1 cellular context compared by ENCODE assay signal in genomic region chr1:169460193-169460833, GRCh38.
TF ChIP-seq lines count a peak whose summit lies in the region.

No MANE protein-coding gene starts in this region.

TF ChIP-seq in HepG2, 621 proteins besides CTCF, POLR2A, EP300 and RAD21 (continued from another document):
- 0 out of 2 replicates have a peak, but pooled peaks have one; percentile 14 for TF ChIP-seq ZNF609 (CRISPR knock-in tag; IDR thresholded peaks at IDR 0.05; ENCODE audit: borderline replicate concordance)
- peak; percentile 50; the same call in 1 of the 2 replicates for TF ChIP-seq SALL2 (CRISPR knock-in tag; IDR thresholded peaks at IDR 0.05)
- no peak for TF ChIP-seq TP53 (CRISPR knock-in tag; conservative IDR thresholded peaks at IDR 0.05)
- no peak for TF ChIP-seq SOX5 (CRISPR knock-in tag; IDR thresholded peaks at IDR 0.05; ENCODE audit: borderline replicate concordance)
- no peak for TF ChIP-seq JARID2 (CRISPR knock-in tag; IDR thresholded peaks at IDR 0.05; ENCODE audit: insufficient replicate concordance)
- no peak for TF ChIP-seq ZNF7 (CRISPR knock-in tag; IDR thresholded peaks at IDR 0.05)
- no peak for TF ChIP-seq BCL6 (CRISPR knock-in tag; IDR thresholded peaks at IDR 0.05)
- no peak for TF ChIP-seq ZBTB37 (CRISPR knock-in tag; IDR thresholded peaks at IDR 0.05)
- TF ChIP-seq ZNF224 (CRISPR knock-in tag; IDR thresholded peaks at IDR 0.05), result no peak
- TF ChIP-seq PPARG (CRISPR knock-in tag; conservative IDR thresholded peaks at IDR 0.05), result no peak
- TF ChIP-seq ZFP90 (CRISPR knock-in tag; IDR thresholded peaks at IDR 0.05; ENCODE audit: borderline replicate concordance), result peak; percentile 73; the same call in 1 of the 2 replicates
- TF ChIP-seq AHDC1 (CRISPR knock-in tag; IDR thresholded peaks at IDR 0.05; ENCODE audit: borderline replicate concordance), result no peak
- TF ChIP-seq ZNF253 (CRISPR knock-in tag; IDR thresholded peaks at IDR 0.05; ENCODE audit: borderline replicate concordance), result no peak
- peak; percentile 40; the same call in 1 of the 2 replicates for TF ChIP-seq ZNF777 (CRISPR knock-in tag; IDR thresholded peaks at IDR 0.05)
- no peak for TF ChIP-seq MIXL1 (CRISPR knock-in tag; IDR thresholded peaks at IDR 0.05)
- no peak for TF ChIP-seq ATAD3A (CRISPR knock-in tag; IDR thresholded peaks at IDR 0.05)
- no peak for TF ChIP-seq ZNF552 (CRISPR knock-in tag; IDR thresholded peaks at IDR 0.05; ENCODE audit: borderline replicate concordance)
- TF ChIP-seq ZSCAN22 (CRISPR knock-in tag; IDR thresholded peaks at IDR 0.05), result no peak
- TF ChIP-seq HNRNPH1 (optimal IDR thresholded peaks at IDR 0.05; ENCODE audit: low read depth, low read length), result no peak
- peak; percentile 53; the same call in 1 of the 2 replicates for TF ChIP-seq SATB2 (CRISPR knock-in tag; IDR thresholded peaks at IDR 0.05)
- TF ChIP-seq NONO (IDR thresholded peaks at IDR 0.05), result no peak
- no peak for TF ChIP-seq NONO (CRISPR knock-in tag; conservative IDR thresholded peaks at IDR 0.05)
- TF ChIP-seq CREM (IDR thresholded peaks at IDR 0.05), result no peak
- TF ChIP-seq CREM (CRISPR knock-in tag; IDR thresholded peaks at IDR 0.05), result no peak
- no peak for TF ChIP-seq HOXA5 (CRISPR knock-in tag; IDR thresholded peaks at IDR 0.05)
- TF ChIP-seq SSRP1 (CRISPR knock-in tag; IDR thresholded peaks at IDR 0.05), result no peak
- no peak for TF ChIP-seq MAFK (conservative IDR thresholded peaks at IDR 0.05 in 1 of 2, IDR thresholded peaks at IDR 0.05 in 1 of 2; ENCODE audit: low read length in 2 of 2)
- no peak for TF ChIP-seq TEAD2 (CRISPR knock-in tag; IDR thresholded peaks at IDR 0.05)
- no peak for TF ChIP-seq FOXK2 (IDR thresholded peaks at IDR 0.05)
- TF ChIP-seq ZNF572 (CRISPR knock-in tag; IDR thresholded peaks at IDR 0.05), result 0 out of 2 replicates have a peak, but pooled peaks have one; percentile 32
- 0 out of 2 replicates have a peak, but pooled peaks have one; percentile 64 for TF ChIP-seq ZNF512B (CRISPR knock-in tag; IDR thresholded peaks at IDR 0.05; ENCODE audit: borderline replicate concordance)
- no peak for TF ChIP-seq CBX2 (IDR thresholded peaks at IDR 0.05; ENCODE audit: low read depth, low read length)
- TF ChIP-seq CBX2 (CRISPR knock-in tag; IDR thresholded peaks at IDR 0.05; ENCODE audit: low read depth), result no peak
- TF ChIP-seq ZHX1 (CRISPR knock-in tag; IDR thresholded peaks at IDR 0.05; ENCODE audit: low read depth), result no peak
- peak; percentile 38; the same call in 1 of the 2 replicates for TF ChIP-seq ZFP91 (CRISPR knock-in tag; IDR thresholded peaks at IDR 0.05; ENCODE audit: borderline replicate concordance)
- no peak for TF ChIP-seq ZNF674 (CRISPR knock-in tag; IDR thresholded peaks at IDR 0.05; ENCODE audit: low read depth)
- no peak for TF ChIP-seq CEBPB (IDR thresholded peaks at IDR 0.05; ENCODE audit: borderline replicate concordance, low read depth, low read length)
- TF ChIP-seq ZNF766 (CRISPR knock-in tag; IDR thresholded peaks at IDR 0.05; ENCODE audit: borderline replicate concordance), result no peak
- no peak for TF ChIP-seq ZNF446 (CRISPR knock-in tag; IDR thresholded peaks at IDR 0.05)
- TF ChIP-seq ZNF280B (CRISPR knock-in tag; IDR thresholded peaks at IDR 0.05; ENCODE audit: borderline replicate concordance), result 0 out of 2 replicates have a peak, but pooled peaks have one; percentile 40
- no peak for TF ChIP-seq NRL (CRISPR knock-in tag; IDR thresholded peaks at IDR 0.05; ENCODE audit: borderline replicate concordance)
- no peak for TF ChIP-seq KDM3A (CRISPR knock-in tag; IDR thresholded peaks at IDR 0.05; ENCODE audit: low read depth)
- no peak for TF ChIP-seq SETDB1 (CRISPR knock-in tag; IDR thresholded peaks at IDR 0.05; ENCODE audit: borderline replicate concordance)
- no peak for TF ChIP-seq ATM (IDR thresholded peaks at IDR 0.05; ENCODE audit: borderline replicate concordance)
